In the genomic region with DNA sequence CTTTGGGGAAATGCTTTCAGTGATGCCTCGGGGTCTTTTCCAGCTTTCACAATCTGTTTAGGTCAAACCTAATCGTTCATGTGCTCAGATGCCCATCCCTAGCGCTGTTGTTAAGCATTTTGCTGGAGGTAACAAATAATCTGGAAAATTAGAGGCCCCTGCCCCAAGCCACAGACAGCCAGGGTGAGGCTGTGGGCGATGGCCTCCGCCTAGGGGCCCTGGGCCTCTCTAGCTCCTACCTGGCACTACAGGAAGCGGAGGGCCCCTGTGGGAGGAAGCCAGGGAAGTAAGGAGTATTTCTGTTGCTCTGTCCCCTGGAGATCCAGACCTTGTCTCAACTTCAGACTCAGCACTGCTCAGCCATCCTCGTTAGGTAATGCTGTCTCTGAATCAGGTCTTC, we compare ENCODE assay signal across 25 cellular contexts.
"Had no signal": no experiment of that assay in that cellular context is flagged by ENCODE, and none has a peak within 500 bp of the region (broad histone marks: within the 10 kb centered on the region; RNA-seq: fewer than 3 reads in every experiment).

No MANE protein-coding gene starts in this region.

- H3K9me3 Mint-ChIP-seq: activated naive CD8-positive, alpha-beta T cell treated with anti-CD3 and anti-CD28 coated beads, Interleukin-2, amount 50 U/mL, for 24 hours; nephron had no signal

- H3K27ac Mint-ChIP-seq: activated naive CD8-positive, alpha-beta T cell treated with anti-CD3 and anti-CD28 coated beads, Interleukin-2, amount 50 U/mL, for 24 hours had no signal

- H3K4me3 ChIP-seq: body of pancreas, cardiac muscle cell, heart right ventricle, left lung, lung, ovary, psoas muscle, right atrium auricular region, thyroid gland, uterus had no signal

- H3K4me1 ChIP-seq: right atrium auricular region, thyroid gland, uterus had no signal

- H3K9me3 ChIP-seq: body of pancreas, heart right ventricle, left lung, neutrophil, ovary, psoas muscle, right atrium auricular region, thyroid gland, uterus had no signal

- H3K4me3 Mint-ChIP-seq: activated naive CD8-positive, alpha-beta T cell treated with anti-CD3 and anti-CD28 coated beads, Interleukin-2, amount 50 U/mL, for 24 hours; nephron; T-helper 17 cell had no signal

- H3K27me3 ChIP-seq: body of pancreas, cardiac muscle cell, heart right ventricle, left lung, neutrophil, ovary, right atrium auricular region, thyroid gland, uterus had no signal

- H3K27ac ChIP-seq: body of pancreas, cardiac muscle cell, left lung, ovary, psoas muscle, right atrium auricular region, thyroid gland, uterus had no signal

- DNase-seq: activated CD4-positive, alpha-beta T cell treated with anti-CD3 and anti-CD28 coated beads for 4 hours; activated CD4-positive, alpha-beta T cell treated with anti-CD3 and anti-CD28 coated beads, Interleukin-2, amount 50 U/mL, for 48 hours; activated CD4-positive, CD25-positive, alpha-beta regulatory T cell; activated effector memory CD4-positive, alpha-beta T cell treated with anti-CD3 and anti-CD28 coated beads, Interleukin-2, amount 50 U/mL, for 16 hours; activated naive CD4-positive, alpha-beta T cell treated with anti-CD3 and anti-CD28 coated beads, Interleukin-2, amount 50 U/mL, for 16 hours; activated naive CD8-positive, alpha-beta T cell treated with anti-CD3 and anti-CD28 coated beads, Interleukin-2, amount 50 U/mL, for 24 hours; anterior cingulate cortex; body of pancreas; cortex of kidney; heart right ventricle; left lung; ovary; stimulated activated CD4-positive, alpha-beta T cell treated with anti-CD3 and anti-CD28 coated beads, Interleukin-12 subunit alpha, Interleukin-12 subunit beta, amount 100 ng/mL, for 4 hours; stimulated activated CD4-positive, alpha-beta T cell treated with anti-CD3 and anti-CD28 coated beads, Interleukin-4, amount 100 ng/mL, for 4 hours; stimulated activated naive CD8-positive, alpha-beta T cell treated with anti-CD3 and anti-CD28 coated beads, Interleukin-15, Interleukin-2, amounts not matched to agents 100 U/mL and 50 U/mL, for 24 hours; substantia nigra; T-helper 17 cell; thyroid gland; uterus had no signal

- H3K36me3 ChIP-seq: cardiac muscle cell, heart right ventricle, left lung, neutrophil, ovary, right atrium auricular region, thyroid gland, uterus had no signal

- H3K27me3 Mint-ChIP-seq: activated naive CD8-positive, alpha-beta T cell treated with anti-CD3 and anti-CD28 coated beads, Interleukin-2, amount 50 U/mL, for 24 hours; T-helper 17 cell had no signal

- ATAC-seq: activated naive CD8-positive, alpha-beta T cell treated with anti-CD3 and anti-CD28 coated beads, Interleukin-2, amount 50 U/mL, for 24 hours; body of pancreas; heart right ventricle; left lung; psoas muscle; stimulated activated naive CD8-positive, alpha-beta T cell treated with anti-CD3 and anti-CD28 coated beads, Interleukin-15, Interleukin-2, amounts not matched to agents 100 U/mL and 50 U/mL, for 24 hours; T-helper 17 cell had no signal
